ENCODE assay signal across 12 cellular contexts in genomic region chr12:25590021-25590721, GRCh38. TPM values are rescaled to one million over a fixed set of nuclear protein-coding genes. Genes with fewer than 3 reads are reported as not detected.
DNase-seq lines count a peak whose midpoint lies in the region; ATAC-seq and TF ChIP-seq lines count a peak whose summit lies in the region.
"Had no signal": no experiment of that assay in that cellular context is flagged by ENCODE, and none has a peak within 500 bp of the region (broad histone marks: within the 10 kb centered on the region; RNA-seq: fewer than 3 reads in every experiment).

No MANE protein-coding gene starts in this region.

- H3K4me1 ChIP-seq in HAP-1 (no peaks in the 10 kb centered on the region), BE2C (no peaks in the 10 kb centered on the region)
- H3K4me1 ChIP-seq: BLaER1 treated with 17β-estradiol and CSF1 and Interleukin-3, amounts not matched to agents 10 nM and 100 nM had no signal

- H3K36me3 ChIP-seq in HAP-1 (replicated peaks) (no peaks in the 10 kb centered on the region), BE2C (no peaks in the 10 kb centered on the region)
- H3K36me3 ChIP-seq: BLaER1 treated with 17β-estradiol and CSF1 and Interleukin-3, amounts not matched to agents 10 nM and 100 nM; cardiac muscle cell had no signal

- ATAC-seq in GM19351 (IDR thresholded peaks at IDR 0.05; ENCODE audit: unreplicated experiment) (peak; percentile 77), GM18868 (IDR thresholded peaks at IDR 0.05; ENCODE audit: unreplicated experiment) (no peak)

- TF ChIP-seq CTCF in NB4 (IDR thresholded peaks at IDR 0.05; ENCODE audit: low read depth, low read length) (no peak), BE2C (IDR thresholded peaks at IDR 0.05; ENCODE audit: low read depth, low read length) (no peak)

- in situ Hi-C loops in HAP-1 (cut with MboI; ENCODE audit: low sequenced_read_pairs) = no loop called here

- H3K27me3 ChIP-seq in HAP-1 (ENCODE audit: low read depth) = no peaks in the 10 kb centered on the region
- no peaks in the 10 kb centered on the region for H3K27me3 ChIP-seq in BE2C
- H3K27me3 ChIP-seq: BLaER1 treated with 17β-estradiol and CSF1 and Interleukin-3, amounts not matched to agents 10 nM and 100 nM; cardiac muscle cell had no signal

- no peak overlapping the region for H3K4me3 ChIP-seq in NB4 (ENCODE audit: low read depth, low read length)
- no peak overlapping the region for H3K4me3 ChIP-seq in HAP-1
- no peak overlapping the region for H3K4me3 ChIP-seq in BE2C (ENCODE audit: low read depth, low read length)
- H3K4me3 ChIP-seq: BLaER1 treated with 17β-estradiol and CSF1 and Interleukin-3, amounts not matched to agents 10 nM and 100 nM; cardiac muscle cell had no signal

- peak; percentile 34 for DNase-seq in NB4 (ENCODE audit: low read depth)
- DNase-seq in activated naive CD4-positive, alpha-beta T cell treated with anti-CD3 and anti-CD28 coated beads, Interleukin-2, amount 50 U/mL, for 16 hours = peak; percentile 54
- peak; percentile 28 for DNase-seq in stimulated activated CD4-positive, alpha-beta T cell treated with anti-CD3 and anti-CD28 coated beads, Interleukin-2, amount 100 ng/mL, for 4 hours (ENCODE audit: low read depth)
- DNase-seq in HAP-1 (ENCODE audit: low spot score in 2 of 2) = no peak
- DNase-seq in AML-193 (lab: John Stamatoyannopoulos, UW) = no peak
- DNase-seq in BE2C = no peak
- DNase-seq: hypothalamus, SK-N-SH had no signal

- H3K9me3 ChIP-seq in HAP-1 = 0 out of 2 replicates have a peak, but pooled peaks cover 2% of the 10 kb centered on the region
- H3K9me3 ChIP-seq in BE2C = peaks cover 8% of the 10 kb centered on the region
- H3K9me3 ChIP-seq: SK-N-SH had no signal

- TF ChIP-seq POLR2A in NB4 (IDR thresholded peaks at IDR 0.05; ENCODE audit: extremely low read depth, insufficient read length) = no peak

RNA-seq across cellular contexts. Expression of gene LMNTD1, which starts 37.1 kb away (rescaled TPM):
- polyA plus RNA-seq in BE2C (2012; ENCODE audit: insufficient read depth, insufficient read length, low read depth) = 2.5 TPM
- polyA plus RNA-seq: cardiac muscle cell had no signal

Comparison
In these comparisons a context has a peak if more than half of its experiments do, and no peak if none do; other contexts are left out.
1. DNase-seq: peak in NB4 (single experiment), activated naive CD4-positive, alpha-beta T cell treated with anti-CD3 and anti-CD28 coated beads, Interleukin-2, amount 50 U/mL, for 16 hours (single experiment) and stimulated activated CD4-positive, alpha-beta T cell treated with anti-CD3 and anti-CD28 coated beads, Interleukin-2, amount 100 ng/mL, for 4 hours (single experiment); none in HAP-1 (0 of 2), AML-193 (0 of 2) and BE2C (single experiment).